8 cellular contexts compared by ENCODE assay signal in the genomic region with DNA sequence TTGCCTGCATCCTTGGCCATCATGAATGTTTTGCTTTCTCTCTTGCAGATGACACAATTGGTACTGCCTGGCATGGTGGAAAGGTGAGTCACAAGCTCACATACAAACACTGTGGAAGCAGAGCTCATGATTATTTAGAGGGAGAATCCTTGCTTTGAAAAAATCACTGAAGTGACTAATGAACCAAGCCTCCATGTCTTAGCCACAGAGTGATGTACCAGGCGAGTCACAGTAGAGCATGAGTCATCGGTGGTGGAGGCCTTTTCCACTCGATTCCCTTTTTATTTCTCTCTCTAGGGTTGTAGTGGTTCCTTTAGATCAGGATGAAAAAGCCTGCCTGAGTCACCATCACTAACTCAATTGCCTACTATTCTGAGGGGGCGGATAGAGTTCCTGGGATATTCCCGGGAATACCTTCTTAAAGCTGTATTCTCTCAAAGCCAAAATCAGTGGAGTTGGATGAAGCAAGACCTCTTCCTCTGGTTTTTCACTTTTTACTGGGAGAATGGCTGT. TPM values are rescaled to one million over a fixed set of nuclear protein-coding genes. Genes with fewer than 3 reads are reported as not detected.
DNase-seq lines count a peak whose midpoint lies in the region; ATAC-seq and TF ChIP-seq lines count a peak whose summit lies in the region.

No MANE protein-coding gene starts in this region.

- no peak for TF ChIP-seq CTCF in retinal pigment epithelial cell (conservative IDR thresholded peaks at IDR 0.05; ENCODE audit: low read depth, low read length)

- H3K36me3 Mint-ChIP-seq in activated CD4-positive, alpha-beta T cell treated with anti-CD3 and anti-CD28 coated beads, Interleukin-2, amount 10 ng/mL, durations not matched to agents 24 days and 14 days (ENCODE audit: low read depth), result peaks cover 16% of the 10 kb centered on the region

- H3K4me3 ChIP-seq in esophagus (ENCODE audit: low read depth in 1 of 2, low read length in 2 of 2) (no peak overlapping the region), retinal pigment epithelial cell (ENCODE audit: low read length) (no peak overlapping the region)

- peak; percentile 99 for DNase-seq in ACHN
- DNase-seq in activated CD4-positive, alpha-beta T cell treated with anti-CD3 and anti-CD28 coated beads, Interleukin-2, amount 10 ng/mL, durations not matched to agents 24 days and 14 days, result peak; percentile 70
- peak; percentile 99 for DNase-seq in retinal pigment epithelial cell (ENCODE audit: low read depth)
- DNase-seq in DMS114 treated with DMSO at 0.1 percent for 48 hours (lab: John Stamatoyannopoulos, UW; ENCODE audit: unreplicated experiment), result no peak
- DNase-seq in NCI-H187 (lab: John Stamatoyannopoulos, UW), result no peak

- intact Hi-C loops in activated CD4-positive, alpha-beta T cell treated with anti-CD3 and anti-CD28 coated beads, Interleukin-2, amount 10 ng/mL, durations not matched to agents 24 days and 14 days (cut with micrococcal nuclease), result loop anchor here (1.0 to 5.0 kb wide), 7 partner anchors 38 to 519 kb away; partner anchors contain the start of genes ALKBH3, API5, C11orf96 and HSD17B12

- H3K4me1 ChIP-seq in esophagus (ENCODE audit: control insufficient read depth in 2 of 2, insufficient read depth in 2 of 2, low read length in 1 of 2), result no peaks in the 10 kb centered on the region

- peak overlapping the region; percentile 76 for H3K27ac Mint-ChIP-seq in activated CD4-positive, alpha-beta T cell treated with anti-CD3 and anti-CD28 coated beads, Interleukin-2, amount 10 ng/mL, durations not matched to agents 24 days and 14 days

- no peaks in the 10 kb centered on the region for H3K36me3 ChIP-seq in esophagus (ENCODE audit: control insufficient read depth in 2 of 2, insufficient read depth in 2 of 2, low read length in 1 of 2)

- H3K9me3 ChIP-seq in esophagus (ENCODE audit: control insufficient read depth in 2 of 2, insufficient read depth in 1 of 2, low read depth in 1 of 2, low read length in 1 of 2), result no peaks in the 10 kb centered on the region

- H3K27ac ChIP-seq in esophagus (ENCODE audit: low read depth in 2 of 2, low read length in 1 of 2), result peak overlapping the region; percentile 34 to 50

- no peaks in the 10 kb centered on the region for H3K27me3 ChIP-seq in esophagus (ENCODE audit: control insufficient read depth in 1 of 2, insufficient read depth in 2 of 2, low read length in 2 of 2)

- in situ Hi-C loops in ACHN (cut with HindIII; ENCODE audit: low pct_ligation_motif_present, low pct_unique_long_range_greater_than_20kb, low sequenced_read_pairs), result no loop called here

- ATAC-seq in HG02759 (IDR thresholded peaks at IDR 0.05; ENCODE audit: unreplicated experiment) (peak; percentile 48), GM19023 (IDR thresholded peaks at IDR 0.05; ENCODE audit: unreplicated experiment) (no peak)

- peak overlapping the region; percentile 12 for H3K4me3 Mint-ChIP-seq in activated CD4-positive, alpha-beta T cell treated with anti-CD3 and anti-CD28 coated beads, Interleukin-2, amount 10 ng/mL, durations not matched to agents 24 days and 14 days

- 31 to 47% methylated on average over 5 of the region's 5 CpGs for WGBS in esophagus, 2 donors

- H3K4me1 Mint-ChIP-seq in activated CD4-positive, alpha-beta T cell treated with anti-CD3 and anti-CD28 coated beads, Interleukin-2, amount 10 ng/mL, durations not matched to agents 24 days and 14 days, result peaks cover 11% of the 10 kb centered on the region

- no peaks in the 10 kb centered on the region for H3K27me3 Mint-ChIP-seq in activated CD4-positive, alpha-beta T cell treated with anti-CD3 and anti-CD28 coated beads, Interleukin-2, amount 10 ng/mL, durations not matched to agents 24 days and 14 days

- H3K9me3 Mint-ChIP-seq in activated CD4-positive, alpha-beta T cell treated with anti-CD3 and anti-CD28 coated beads, Interleukin-2, amount 10 ng/mL, durations not matched to agents 24 days and 14 days, result no peaks in the 10 kb centered on the region

RNA-seq across cellular contexts. Expression of gene ALKBH3, which starts 49.6 kb away (rescaled TPM):
- 38.3 and 41.4 TPM in 2 replicates for total RNA-seq in activated CD4-positive, alpha-beta T cell treated with anti-CD3 and anti-CD28 coated beads, Interleukin-2, amount 10 ng/mL, durations not matched to agents 24 days and 14 days
- polyA plus RNA-seq in esophagus, result 10 to 100 TPM; 15.3 to 23.2 TPM

Comparison
In these comparisons a context has a peak if more than half of its experiments do, and no peak if none do; other contexts are left out.
1. DNase-seq: peak in ACHN (single experiment), activated CD4-positive, alpha-beta T cell treated with anti-CD3 and anti-CD28 coated beads, Interleukin-2, amount 10 ng/mL, durations not matched to agents 24 days and 14 days (single experiment) and retinal pigment epithelial cell (single experiment); none in DMS114 treated with DMSO at 0.1 percent for 48 hours (single experiment) and NCI-H187 (0 of 2).